Comparison of ENCODE assay signal across 1 cellular context in genomic region chr6:818191-818590, GRCh38.
TF ChIP-seq lines count a peak whose summit lies in the region.

No MANE protein-coding gene starts in this region.

TF ChIP-seq in HepG2, 621 proteins besides CTCF, POLR2A, EP300 and RAD21:
- TF ChIP-seq RERE (CRISPR knock-in tag; IDR thresholded peaks at IDR 0.05; ENCODE audit: low read depth): no peak
- TF ChIP-seq SPEN (CRISPR knock-in tag; IDR thresholded peaks at IDR 0.05; ENCODE audit: low read depth): no peak
- no peak for TF ChIP-seq CEBPZ (IDR thresholded peaks at IDR 0.05; ENCODE audit: low read length)
- peak; percentile 89 for TF ChIP-seq MAFF (IDR thresholded peaks at IDR 0.05; ENCODE audit: low read depth, low read length)
- peak; percentile 91 to 94 for TF ChIP-seq MAFK (conservative IDR thresholded peaks at IDR 0.05 in 1 of 2, IDR thresholded peaks at IDR 0.05 in 1 of 2; ENCODE audit: low read length in 2 of 2)
- no peak for TF ChIP-seq TOPORS (CRISPR knock-in tag; IDR thresholded peaks at IDR 0.05)
